Comparison of ENCODE assay signal across 8 cellular contexts in genomic region chr5:157265714-157266285, GRCh38. TPM values are rescaled to one million over a fixed set of nuclear protein-coding genes. Genes with fewer than 3 reads are reported as not detected.
A peak's percentile ranks its signal among the peaks of the same experiment; 100 is the strongest.
DNase-seq lines count a peak whose midpoint lies in the region; ATAC-seq and TF ChIP-seq lines count a peak whose summit lies in the region.

Gene CYFIP2 (plus strand): TSS chr5:157266123. CDS start chr5:157285362, 19,239 bp downstream.

- no peak for TF ChIP-seq CTCF in AG04449 (IDR thresholded peaks at IDR 0.05; ENCODE audit: insufficient read depth, low read length, missing control alignments)
- TF ChIP-seq CTCF in lung (IDR thresholded peaks at IDR 0.05; ENCODE audit: control extremely low read depth, extremely low read depth), result no peak

- POLR2A ChIA-PET in AG04449 (lab: Yijun Ruan, JAX), result no interaction called here

- H3K4me1 ChIP-seq in lung (ENCODE audit: control insufficient read depth in 2 of 2, insufficient read depth in 2 of 2, low read length in 2 of 2), result peaks cover 2 to 10% of the 10 kb centered on the region in 2 donors

- CTCF ChIA-PET in AG04449 (lab: Yijun Ruan, JAX), result interaction anchor here (1.0 to 7.4 kb wide), 3 partner anchors 13 to 25 kb away, joined by 3 to 74 read pairs (median 3); no protein-coding TSS in a partner anchor

- DNase-seq in AG04449 (ENCODE audit: low read depth, low spot score) (no peak), NCI-H2227 (lab: John Stamatoyannopoulos, UW; ENCODE audit: unreplicated experiment) (peak; percentile 68), dermis blood vessel endothelial cell (peak; percentile 24), lung (ENCODE audit: low spot score) (peak; percentile 56)
- DNase-seq in activated CD4-positive, alpha-beta T cell treated with anti-CD3 and anti-CD28 coated beads, Interleukin-2, amount 50 U/mL, for 1 hour, result peak; percentile 79
- DNase-seq in stimulated activated CD4-positive, alpha-beta T cell treated with anti-CD3 and anti-CD28 coated beads, TNF-alpha, amount 100 ng/mL, for 4 hours (ENCODE audit: low read depth in 3 of 3), result peak; percentile 66 to 73 (median 71)

- 1% methylated on average over 29 to 58 of the region's 58 CpGs for WGBS in lung, 2 donors

- H3K27ac ChIP-seq in lung (ENCODE audit: low read depth in 1 of 2, low read length in 1 of 2), result peak within 1 kb of the TSS; percentile 67 to 82

- ATAC-seq in GM18858 (IDR thresholded peaks at IDR 0.05; ENCODE audit: unreplicated experiment), result peak; percentile 76
- peak; percentile 91 for ATAC-seq in HG03045 (IDR thresholded peaks at IDR 0.05; ENCODE audit: unreplicated experiment)
- peak; percentile 84 for ATAC-seq in lung (ENCODE audit: insufficient read depth, low FRiP score)

- H3K36me3 ChIP-seq in lung (ENCODE audit: control insufficient read depth in 2 of 2, insufficient read depth in 2 of 2, low read length in 2 of 2), result no peaks in the 10 kb centered on the region

- H3K27me3 ChIP-seq in lung (ENCODE audit: control insufficient read depth, insufficient read depth), result no peaks in the 10 kb centered on the region

- no peaks in the 10 kb centered on the region for H3K9me3 ChIP-seq in lung (ENCODE audit: control insufficient read depth in 2 of 2, insufficient read depth in 1 of 2, low read length in 1 of 2)

- H3K4me3 ChIP-seq in AG04449 (ENCODE audit: low read depth, low read length), result peak within 1 kb of the TSS; percentile 67
- H3K4me3 ChIP-seq in lung, result peak within 1 kb of the TSS; percentile 75

RNA-seq across cellular contexts. Expression of gene CYFIP2, which starts in this region (rescaled TPM):
- total RNA-seq in dermis blood vessel endothelial cell, result 11.7 and 12.6 TPM in 2 replicates
- total RNA-seq in lung, result 10 to 100 TPM; 35.1 to 46.3 TPM
- polyA plus RNA-seq in lung, result 10 to 100 TPM; 24.9 to 38.9 TPM
